ENCODE assay signal across 9 cellular contexts in genomic region chr3:13013994-13014754, GRCh38. TPM values are rescaled to one million over a fixed set of nuclear protein-coding genes. Genes with fewer than 3 reads are reported as not detected.
DNase-seq lines count a peak whose midpoint lies in the region; ATAC-seq, FAIRE-seq and TF ChIP-seq lines count a peak whose summit lies in the region.
"Had no signal": no experiment of that assay in that cellular context is flagged by ENCODE, and none has a peak within 500 bp of the region (broad histone marks: within the 10 kb centered on the region; RNA-seq: fewer than 3 reads in every experiment).

No MANE protein-coding gene starts in this region.

- H3K9ac ChIP-seq in liver (ENCODE audit: low read depth in 1 of 2, low read length in 2 of 2) (peak overlapping the region in 1 of 2 donors; percentile 48), HepG2 (ENCODE audit: insufficient read depth, low read depth, low read length) (no peak overlapping the region), mucosa of rectum (ENCODE audit: low read depth in 1 of 2, low read length in 2 of 2) (peak overlapping the region; percentile 17 to 22), mesenchymal stem cell (ENCODE audit: low read length) (no peak overlapping the region)

- no peak for DNase-seq in HepG2 (ENCODE audit: low spot score)
- DNase-seq in activated T-cell treated with anti-CD3 and anti-CD28 coated beads, Interleukin-2, amount 50 U/mL, for 4 hours: peak; percentile 39
- DNase-seq in mesenchymal stem cell: no peak
- no peak for DNase-seq in NCI-H774 (lab: John Stamatoyannopoulos, UW)
- no peak for DNase-seq in NCI-H2029 treated with DMSO at 0.1 percent for 48 hours (lab: John Stamatoyannopoulos, UW)
- DNase-seq: foreskin melanocyte had no signal

- H3K79me2 ChIP-seq in HepG2 (ENCODE audit: insufficient read depth, low read length): no peaks in the 10 kb centered on the region

- H3K36me3 ChIP-seq in liver (ENCODE audit: control insufficient read depth in 4 of 4, insufficient read depth in 3 of 4, low read depth in 1 of 4, low read length in 3 of 4) (no peaks in the 10 kb centered on the region), HepG2 (replicated peaks in 1 of 2; ENCODE audit: control insufficient read depth in 1 of 2, insufficient read depth in 2 of 2, low read length in 2 of 2) (no peaks in the 10 kb centered on the region), mucosa of rectum (ENCODE audit: control insufficient read depth in 2 of 2, insufficient read depth in 2 of 2, low read length in 2 of 2) (no peaks in the 10 kb centered on the region), mesenchymal stem cell (ENCODE audit: control insufficient read depth in 1 of 2, insufficient read depth in 2 of 2, low read depth in 1 of 2, low read length in 2 of 2) (peaks cover 0 to 8% of the 10 kb centered on the region in 2 experiments)

- POLR2A ChIA-PET in HepG2 (lab: Yijun Ruan, JAX): no interaction called here

- no peak overlapping the region for H3K4me2 ChIP-seq in HepG2 (ENCODE audit: low read depth, low read length)
- H3K4me2 ChIP-seq in mesenchymal stem cell (ENCODE audit: low read length, poor library complexity, severe bottlenecking): no peak overlapping the region

- H3K27ac ChIP-seq in liver (ENCODE audit: low read depth in 1 of 2, low read length in 2 of 2): peak overlapping the region; percentile 8 to 56
- no peak overlapping the region for H3K27ac ChIP-seq in HepG2 (ENCODE audit: extremely low read length, insufficient read depth, low read length)
- H3K27ac ChIP-seq in mucosa of rectum (ENCODE audit: low read depth in 2 of 2, low read length in 2 of 2): peak overlapping the region; percentile 78 to 93
- H3K27ac ChIP-seq in mesenchymal stem cell (ENCODE audit: low read length, poor library complexity, severe bottlenecking): no peak overlapping the region

- 0 out of 2 replicates have a peak, but pooled peaks cover 4% of the 10 kb centered on the region for H4K20me1 ChIP-seq in HepG2 (ENCODE audit: insufficient read depth, low read length)

- no peaks in the 10 kb centered on the region for H3K27me3 Mint-ChIP-seq in activated T-cell treated with anti-CD3 and anti-CD28 coated beads, Interleukin-2, amount 50 U/mL, for 4 hours (ENCODE audit: low read depth)

- no peak for TF ChIP-seq CTCF in liver (IDR thresholded peaks at IDR 0.05; ENCODE audit: low read depth, low read length, missing input control)
- no peak for TF ChIP-seq CTCF in HepG2 (CRISPR knock-in tag; IDR thresholded peaks at IDR 0.05)

- TF ChIP-seq POLR2A in HepG2 (IDR thresholded peaks at IDR 0.05; ENCODE audit: insufficient read depth in 1 of 2, low read depth in 2 of 2, low read length in 2 of 2): no peak

- H2AFZ ChIP-seq in HepG2 (ENCODE audit: low read length) (no peak overlapping the region), mesenchymal stem cell (ENCODE audit: low read depth, low read length) (no peak overlapping the region)

- H4K8ac ChIP-seq in mesenchymal stem cell (ENCODE audit: low read length): no peak overlapping the region

- BruUV-seq in HepG2 (replicated peaks; lab: Mats Ljungman, UMichigan): no TSS peak

- H3K4me1 ChIP-seq in liver (ENCODE audit: control insufficient read depth in 4 of 4, insufficient read depth in 4 of 4, low read length in 3 of 4): peaks cover 0 to 3% (median 0%) of the 10 kb centered on the region in 4 donors
- H3K4me1 ChIP-seq in HepG2 (ENCODE audit: insufficient read depth, low read length): peaks cover 8% of the 10 kb centered on the region
- peaks cover 49 to 59% of the 10 kb centered on the region in 2 donors for H3K4me1 ChIP-seq in mucosa of rectum (ENCODE audit: control insufficient read depth in 2 of 2, insufficient read depth in 2 of 2, low read length in 2 of 2)
- peaks cover 50% of the 10 kb centered on the region for H3K4me1 ChIP-seq in mesenchymal stem cell (ENCODE audit: control insufficient read depth, insufficient read depth, low read depth, low read length)

- CTCF ChIA-PET in HepG2 (lab: Yijun Ruan, JAX; ENCODE audit: low intra/inter-chr PET ratio, low total read pairs): no interaction called here

- H3K18ac ChIP-seq in mesenchymal stem cell (ENCODE audit: low read depth in 1 of 2, low read length in 2 of 2): no peak overlapping the region

- no peaks in the 10 kb centered on the region for H3K9me3 Mint-ChIP-seq in activated T-cell treated with anti-CD3 and anti-CD28 coated beads, Interleukin-2, amount 50 U/mL, for 4 hours

- no peak overlapping the region for H2BK120ac ChIP-seq in mesenchymal stem cell (ENCODE audit: low read depth, low read length)

- TF ChIP-seq RAD21 in liver (IDR thresholded peaks at IDR 0.05): no peak
- TF ChIP-seq RAD21 in HepG2 (CRISPR knock-in tag; IDR thresholded peaks at IDR 0.05): no peak

- H3K27me3 ChIP-seq in liver (ENCODE audit: control insufficient read depth in 4 of 4, insufficient read depth in 4 of 4, low read length in 3 of 4) (no peaks in the 10 kb centered on the region), HepG2 (ENCODE audit: control insufficient read depth in 1 of 2, insufficient read depth in 2 of 2, low read length in 2 of 2) (no peaks in the 10 kb centered on the region), mucosa of rectum (ENCODE audit: control insufficient read depth in 2 of 2, insufficient read depth in 2 of 2, low read length in 2 of 2) (no peaks in the 10 kb centered on the region), mesenchymal stem cell (ENCODE audit: control insufficient read depth in 1 of 2, insufficient read depth in 1 of 2, low read length in 2 of 2) (peaks cover 0 to 16% of the 10 kb centered on the region in 2 experiments)

- ATAC-seq in HepG2: no peak
- ATAC-seq in activated T-cell treated with anti-CD3 and anti-CD28 coated beads, Interleukin-2, amount 50 U/mL, for 4 hours: peak in 1 of 2 donors; percentile 10
- ATAC-seq in HG03469 (IDR thresholded peaks at IDR 0.05; ENCODE audit: unreplicated experiment): no peak

- no peak for FAIRE-seq in HepG2 (lab: Jason Lieb, UNC)

- no peak overlapping the region for H3K23ac ChIP-seq in mesenchymal stem cell (ENCODE audit: low read length in 2 of 2)

- H4K91ac ChIP-seq in mesenchymal stem cell (ENCODE audit: low read length): no peak overlapping the region

- intact Hi-C loops in HepG2 (cut with micrococcal nuclease; ENCODE audit: unreplicated experiment): no loop called here

- H2BK15ac ChIP-seq in mesenchymal stem cell (ENCODE audit: low read depth, poor library complexity, severe bottlenecking): no peak overlapping the region

- H2BK12ac ChIP-seq in mesenchymal stem cell (ENCODE audit: low read length in 2 of 2): no peak overlapping the region

- no peak overlapping the region for H3K14ac ChIP-seq in mesenchymal stem cell (ENCODE audit: low read length in 2 of 2)

- WGBS in liver: 73% methylated on average over 7 of the region's 7 CpGs
- WGBS in HepG2 (ENCODE audit: low lambda C conversion rate): 95% methylated on average over 4 of the region's 7 CpGs
- WGBS in mesenchymal stem cell: 91% methylated on average over 7 of the region's 7 CpGs

- H3K4me1 Mint-ChIP-seq in activated T-cell treated with anti-CD3 and anti-CD28 coated beads, Interleukin-2, amount 50 U/mL, for 4 hours (ENCODE audit: low read depth): peaks cover 71% of the 10 kb centered on the region

- H3K9me3 ChIP-seq in liver (ENCODE audit: control insufficient read depth in 4 of 4, low read length in 3 of 4) (no peaks in the 10 kb centered on the region), HepG2 (ENCODE audit: low read length) (no peaks in the 10 kb centered on the region), mucosa of rectum (ENCODE audit: control insufficient read depth in 2 of 2, low read length in 2 of 2) (no peaks in the 10 kb centered on the region), mesenchymal stem cell (ENCODE audit: control insufficient read depth, low read length) (no peaks in the 10 kb centered on the region)

- peak overlapping the region; percentile 75 for H3K4me3 Mint-ChIP-seq in activated T-cell treated with anti-CD3 and anti-CD28 coated beads, Interleukin-2, amount 50 U/mL, for 4 hours

- H2AK5ac ChIP-seq in mesenchymal stem cell (ENCODE audit: low read length, severe bottlenecking): no peak overlapping the region

- no peak overlapping the region for H2BK5ac ChIP-seq in mesenchymal stem cell (ENCODE audit: low read depth, low read length, poor library complexity, severe bottlenecking)

- peaks cover 25% of the 10 kb centered on the region for H3K79me1 ChIP-seq in mesenchymal stem cell (replicated peaks; ENCODE audit: low read length, poor library complexity, severe bottlenecking)

- H3K4ac ChIP-seq in mesenchymal stem cell (ENCODE audit: low read depth in 1 of 2, low read length in 2 of 2): no peak overlapping the region

- in situ Hi-C loops in HepG2 (cut with HindIII; ENCODE audit: extremely low pct_ligation_motif_present, low pct_unique_long_range_greater_than_20kb): no loop called here

- H3K36me3 Mint-ChIP-seq in activated T-cell treated with anti-CD3 and anti-CD28 coated beads, Interleukin-2, amount 50 U/mL, for 4 hours (ENCODE audit: insufficient read depth): peaks cover 2% of the 10 kb centered on the region

- H3K4me3 ChIP-seq in liver (ENCODE audit: low read depth in 1 of 3, low read length in 3 of 3) (no peak overlapping the region), HepG2 (replicated peaks in 1 of 3; ENCODE audit: insufficient read depth in 1 of 3, low read depth in 2 of 3, low read length in 3 of 3) (no peak overlapping the region), mucosa of rectum (ENCODE audit: low read length in 2 of 2) (peak overlapping the region in 1 of 2 donors; percentile 59), mesenchymal stem cell (ENCODE audit: insufficient read depth in 1 of 2, low read depth in 1 of 2, low read length in 2 of 2) (no peak overlapping the region)

- TF ChIP-seq EP300 in HepG2 (IDR thresholded peaks at IDR 0.05; ENCODE audit: low read depth in 2 of 2, low read length in 2 of 2) (no peak), HepG2 (CRISPR knock-in tag; IDR thresholded peaks at IDR 0.05; ENCODE audit: borderline replicate concordance) (no peak)

RNA-seq across cellular contexts. Expression of gene IQSEC1, which starts 59.1 kb away (rescaled TPM):
- 10 to 100 TPM; 54.7 to 56.0 TPM for total RNA-seq in liver
- 10 to 100 TPM; 12.7 to 17.7 TPM for polyA plus RNA-seq in liver
- 17.4 and 24.2 TPM in 2 replicates for total RNA-seq in HepG2 (2016; rRNA removed; fragmentation: Illumina TruSeq; extraction: Trizol)
- total RNA-seq in HepG2 (2016; cell fraction: cytosol; rRNA removed; fragmentation: Illumina TruSeq; extraction: Trizol; ENCODE audit: low read depth): 12.3 and 12.9 TPM in 2 replicates
- total RNA-seq in HepG2 (2016; cell fraction: insoluble cytoplasmic fraction; rRNA removed; fragmentation: Illumina TruSeq; extraction: Trizol): 17.6 and 20.3 TPM in 2 replicates
- 25.6 and 28.9 TPM in 2 replicates for total RNA-seq in HepG2 (2016; cell fraction: membrane; rRNA removed; fragmentation: Illumina TruSeq; extraction: Trizol)
- total RNA-seq in HepG2 (2016; cell fraction: nucleus; rRNA removed; fragmentation: Illumina TruSeq; extraction: Trizol): 26.8 and 29.4 TPM in 2 replicates
- polyA plus RNA-seq in HepG2 (2011; rRNA removed): 20.2 and 24.5 TPM in 2 replicates
- polyA plus RNA-seq in HepG2 (2011; cell fraction: cytosol; rRNA removed): 11.4 and 12.7 TPM in 2 replicates
- 77.1 and 100 TPM in 2 replicates for polyA plus RNA-seq in HepG2 (2011; cell fraction: nucleus; rRNA removed)
- polyA plus RNA-seq in HepG2 (2012): 40.4 and 47.7 TPM in 2 replicates
- polyA plus RNA-seq in HepG2 (2016; cell fraction: cytosol; fragmentation: Illumina TruSeq; extraction: Trizol; ENCODE audit: low read depth): 3.1 and 3.4 TPM in 2 replicates
- 23.2 and 33.8 TPM in 2 replicates for polyA plus RNA-seq in HepG2 (2016; cell fraction: insoluble cytoplasmic fraction; fragmentation: Illumina TruSeq; extraction: Trizol; ENCODE audit: low read depth)
- polyA plus RNA-seq in HepG2 (2016; cell fraction: membrane; fragmentation: Illumina TruSeq; extraction: Trizol; ENCODE audit: low read depth): 13.5 and 17.5 TPM in 2 replicates
- 57.5 and 60.4 TPM in 2 replicates for polyA plus RNA-seq in HepG2 (2016; cell fraction: nucleus; fragmentation: Illumina TruSeq; extraction: Trizol; ENCODE audit: insufficient read depth, low read depth)
- 6.5 and 33.0 TPM in 2 replicates for polyA minus RNA-seq in HepG2 (2011; rRNA and poly(A)+ RNA removed; ENCODE audit: low replicate concordance)
- polyA minus RNA-seq in HepG2 (2011; cell fraction: cytosol; rRNA and poly(A)+ RNA removed): 25.6 and 30.7 TPM in 2 replicates
- 49.3 and 52.3 TPM in 2 replicates for polyA minus RNA-seq in HepG2 (2011; cell fraction: nucleus; rRNA and poly(A)+ RNA removed)
- total RNA-seq in activated T-cell treated with anti-CD3 and anti-CD28 coated beads, Interleukin-2, amount 50 U/mL, for 4 hours: 10 to 100 TPM; 17.1 to 24.8 (median 19.4) TPM
- 17.8 TPM for polyA plus RNA-seq in mesenchymal stem cell (2013, experiment 1 of 2)
- polyA plus RNA-seq in mesenchymal stem cell (2013, experiment 2 of 2): 17.1 TPM

Comparison
In these comparisons a context has a peak if more than half of its experiments do, and no peak if none do; other contexts are left out.
1. H3K27ac ChIP-seq: peak in liver (2 of 2) and mucosa of rectum (2 of 2); none in HepG2 (single experiment) and mesenchymal stem cell (single experiment).
2. H3K9ac ChIP-seq: peak in mucosa of rectum (2 of 2); none in HepG2 (single experiment) and mesenchymal stem cell (single experiment).